ENCODE assay signal across 8 cellular contexts in genomic region chr5:180787025-180787424, GRCh38. TPM values are rescaled to one million over a fixed set of nuclear protein-coding genes. Genes with fewer than 3 reads are reported as not detected.
DNase-seq lines count a peak whose midpoint lies in the region; ATAC-seq and TF ChIP-seq lines count a peak whose summit lies in the region.

No MANE protein-coding gene starts in this region.

- ATAC-seq in Panc1: no peak
- no peak for ATAC-seq in HG02798 (IDR thresholded peaks at IDR 0.05; ENCODE audit: poor library complexity, unreplicated experiment)

- no peak for TF ChIP-seq CTCF in Panc1 (IDR thresholded peaks at IDR 0.05)
- TF ChIP-seq CTCF in fibroblast of mammary gland (conservative IDR thresholded peaks at IDR 0.05; ENCODE audit: control insufficient read depth, insufficient read depth, low read depth, low read length): no peak

- H3K4me3 Mint-ChIP-seq in CD4-positive, alpha-beta memory T cell: no peak overlapping the region

- no peaks in the 10 kb centered on the region for H3K27me3 ChIP-seq in CD4-positive, alpha-beta memory T cell (ENCODE audit: insufficient read depth, low read length)
- no peaks in the 10 kb centered on the region for H3K27me3 ChIP-seq in Panc1 (ENCODE audit: control insufficient read depth, insufficient read depth, low read length)

- BruUV-seq in Panc1 (replicated peaks; lab: Mats Ljungman, UMichigan): no TSS peak

- no peaks in the 10 kb centered on the region for H3K27me3 Mint-ChIP-seq in CD4-positive, alpha-beta memory T cell

- H3K27ac Mint-ChIP-seq in CD4-positive, alpha-beta memory T cell: peak overlapping the region in 4 of 7 donors; percentile 13 to 77 (median 74)

- peaks cover 8 to 39% of the 10 kb centered on the region in 2 donors for H3K36me3 Mint-ChIP-seq in CD4-positive, alpha-beta memory T cell

- H3K9me3 Mint-ChIP-seq in CD4-positive, alpha-beta memory T cell: no peaks in the 10 kb centered on the region

- H3K36me3 ChIP-seq in CD4-positive, alpha-beta memory T cell (ENCODE audit: insufficient read depth, low read length): peaks cover 30% of the 10 kb centered on the region
- H3K36me3 ChIP-seq in Panc1 (ENCODE audit: control insufficient read depth, insufficient read depth, low read length): no peaks in the 10 kb centered on the region

- H3K9me3 ChIP-seq in CD4-positive, alpha-beta memory T cell (ENCODE audit: control insufficient read depth in 1 of 2, low read length in 2 of 2): no peaks in the 10 kb centered on the region
- H3K9me3 ChIP-seq in Panc1 (ENCODE audit: control insufficient read depth, insufficient read depth, low read depth, low read length): no peaks in the 10 kb centered on the region

- no peak overlapping the region for H3K27ac ChIP-seq in CD4-positive, alpha-beta memory T cell (ENCODE audit: low read depth, low read length)
- peak overlapping the region; percentile 1; the same call in 1 of the 2 replicates for H3K27ac ChIP-seq in Panc1 (ENCODE audit: low read length)

- H3K4me3 ChIP-seq in CD4-positive, alpha-beta memory T cell (ENCODE audit: low read length in 2 of 2): no peak overlapping the region
- H3K4me3 ChIP-seq in Panc1 (ENCODE audit: low read depth in 2 of 2, low read length in 2 of 2) (no peak overlapping the region), fibroblast of mammary gland (ENCODE audit: control insufficient read depth, low read depth, low read length) (no peak overlapping the region)

- in situ Hi-C loops in Panc1 (cut with HindIII; ENCODE audit: low pct_unique_long_range_greater_than_20kb, low sequenced_read_pairs): no loop called here

- POLR2A ChIA-PET in CD4-positive, alpha-beta memory T cell (lab: Charles Lee; ENCODE audit: partially characterized antibody): interaction anchor here (5.1 kb wide), 1 partner anchor 44 kb away, joined by 26 read pairs; no protein-coding TSS in a partner anchor
- POLR2A ChIA-PET in Panc1 (lab: Charles Lee): no interaction called here

- CTCF ChIA-PET in CD4-positive, alpha-beta memory T cell (lab: Charles Lee; ENCODE audit: partially characterized antibody): interaction anchor here (1.2 to 5.6 kb wide), 2 partner anchors 15 to 63 kb away, joined by 3 to 34 read pairs; partner anchors contain the start of gene MGAT1
- CTCF ChIA-PET in Panc1 (lab: Charles Lee): no interaction called here

- H3K4me1 ChIP-seq in CD4-positive, alpha-beta memory T cell (ENCODE audit: insufficient read depth, low read length): peaks cover 8% of the 10 kb centered on the region
- H3K4me1 ChIP-seq in Panc1 (ENCODE audit: control insufficient read depth, insufficient read depth, low read length): peaks cover 18% of the 10 kb centered on the region

- DNase-seq in CD4-positive, alpha-beta memory T cell: no peak
- no peak for DNase-seq in Panc1 (ENCODE audit: low read depth, low spot score)
- DNase-seq in fibroblast of mammary gland (ENCODE audit: low read depth): peak; percentile 22
- DNase-seq in posterior vena cava (ENCODE audit: low spot score): peak; percentile 74
- DNase-seq in NCI-H1930 (lab: John Stamatoyannopoulos, UW): no peak
- DNase-seq in activated gamma-delta T cell treated with Interleukin-2 at 50 U/mL for 16 hours: no peak
- no peak for DNase-seq in hypothalamus (lab: John Stamatoyannopoulos, UW)

- intact Hi-C loops in CD4-positive, alpha-beta memory T cell (cut with micrococcal nuclease): no loop called here
- intact Hi-C loops in Panc1 (cut with micrococcal nuclease; ENCODE audit: unreplicated experiment) (loop anchor here (5.0 kb wide), 1 partner anchor 70 kb away; no protein-coding TSS in a partner anchor), posterior vena cava (cut with DNase I) (loop anchor here (10.0 kb wide), 3 partner anchors 48 to 368 kb away; partner anchors contain the start of gene ZFP62 (in 1 of the 2))

- peaks cover 12 to 34% (median 22%) of the 10 kb centered on the region in 4 donors for H3K4me1 Mint-ChIP-seq in CD4-positive, alpha-beta memory T cell

RNA-seq across cellular contexts. Expression of gene MGAT1, which starts 15.6 kb away (rescaled TPM):
- total RNA-seq in CD4-positive, alpha-beta memory T cell: 100 to 1,000 TPM; 187 TPM
- 100 to 1,000 TPM; 135 to 150 TPM for polyA plus RNA-seq in CD4-positive, alpha-beta memory T cell
- 113 TPM for total RNA-seq in Panc1 (2021; ENCODE audit: unreplicated experiment)
- 116 TPM for polyA plus RNA-seq in Panc1 (2012; ENCODE audit: insufficient read length)
- total RNA-seq in posterior vena cava: 100 to 1,000 TPM; 150 to 160 TPM

RNA-seq across cellular contexts. Expression of gene OR2Y1, which starts 47.2 kb away (rescaled TPM):
- total RNA-seq in CD4-positive, alpha-beta memory T cell: not detected
- not detected for polyA plus RNA-seq in CD4-positive, alpha-beta memory T cell
- total RNA-seq in Panc1 (2021; ENCODE audit: unreplicated experiment) (not detected), posterior vena cava (not detected)
- polyA plus RNA-seq in Panc1 (2012; ENCODE audit: insufficient read length): not detected

Comparison
In these comparisons a context has a peak if more than half of its experiments do, and no peak if none do; other contexts are left out.
1. DNase-seq: peak in fibroblast of mammary gland (single experiment) and posterior vena cava (single experiment); none in CD4-positive, alpha-beta memory T cell (0 of 5), Panc1 (single experiment), NCI-H1930 (0 of 2), activated gamma-delta T cell treated with Interleukin-2 at 50 U/mL for 16 hours (single experiment) and hypothalamus (0 of 51).